Comparison of ENCODE assay signal across 10 cellular contexts in the genomic region with DNA sequence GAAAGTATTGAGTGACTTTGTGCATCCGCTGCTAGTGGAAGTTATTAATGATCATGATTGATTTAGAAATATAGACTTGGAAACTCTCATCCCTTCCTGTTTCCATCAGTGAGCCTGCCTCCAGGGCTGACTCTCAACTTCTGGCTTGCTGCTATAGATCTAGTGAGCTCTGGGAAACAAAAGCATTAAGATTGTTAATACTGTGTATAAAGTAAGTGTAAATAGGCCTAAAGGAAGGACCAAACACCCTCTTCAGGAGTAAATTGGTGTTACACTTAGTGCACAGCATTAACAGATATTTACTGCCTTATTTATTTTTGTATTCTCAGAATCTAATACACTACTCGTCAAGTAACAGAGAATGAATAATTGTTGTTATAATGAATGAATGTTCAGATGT.
DNase-seq lines count a peak whose midpoint lies in the region; ATAC-seq and TF ChIP-seq lines count a peak whose summit lies in the region.
"Had no signal": no experiment of that assay in that cellular context is flagged by ENCODE, and none has a peak within 500 bp of the region (broad histone marks: within the 10 kb centered on the region; RNA-seq: fewer than 3 reads in every experiment).

No MANE protein-coding gene starts in this region.

- H3K9me3 Mint-ChIP-seq in activated CD4-positive, alpha-beta T cell treated with anti-CD3 and anti-CD28 coated beads for 36 hours (ENCODE audit: low read depth), result no peaks in the 10 kb centered on the region

- H3K9ac ChIP-seq in liver (ENCODE audit: low read depth in 1 of 2, low read length in 2 of 2), result no peak overlapping the region

- TF ChIP-seq EP300 in upper lobe of left lung (IDR thresholded peaks at IDR 0.05), result no peak
- TF ChIP-seq EP300 in gastroesophageal sphincter (IDR thresholded peaks at IDR 0.05), result no peak

- CTCF ChIA-PET in activated CD4-positive, alpha-beta T cell treated with anti-CD3 and anti-CD28 coated beads for 36 hours (lab: Charles Lee), result no interaction called here

- no peak overlapping the region for H3K27ac Mint-ChIP-seq in activated CD4-positive, alpha-beta T cell treated with anti-CD3 and anti-CD28 coated beads for 36 hours

- no peaks in the 10 kb centered on the region for H3K36me3 Mint-ChIP-seq in activated CD4-positive, alpha-beta T cell treated with anti-CD3 and anti-CD28 coated beads for 36 hours (ENCODE audit: low read depth)

- H3K36me3 ChIP-seq in WERI-Rb-1 (no peaks in the 10 kb centered on the region), liver (ENCODE audit: control insufficient read depth in 4 of 4, insufficient read depth in 3 of 4, low read depth in 1 of 4, low read length in 3 of 4) (no peaks in the 10 kb centered on the region), upper lobe of left lung (no peaks in the 10 kb centered on the region), gastroesophageal sphincter (no peaks in the 10 kb centered on the region)

- peaks cover 0 to 5% (median 3%) of the 10 kb centered on the region in 4 donors for H3K4me1 ChIP-seq in liver (ENCODE audit: control insufficient read depth in 4 of 4, insufficient read depth in 4 of 4, low read length in 3 of 4)
- no peaks in the 10 kb centered on the region for H3K4me1 ChIP-seq in upper lobe of left lung
- no peaks in the 10 kb centered on the region for H3K4me1 ChIP-seq in gastroesophageal sphincter

- no peaks in the 10 kb centered on the region for H3K27me3 ChIP-seq in WERI-Rb-1 (ENCODE audit: insufficient read depth, low read depth, severe bottlenecking)
- no peaks in the 10 kb centered on the region for H3K27me3 ChIP-seq in liver (ENCODE audit: control insufficient read depth in 4 of 4, insufficient read depth in 4 of 4, low read length in 3 of 4)
- no peaks in the 10 kb centered on the region for H3K27me3 ChIP-seq in upper lobe of left lung
- H3K27me3 ChIP-seq in gastroesophageal sphincter, result no peaks in the 10 kb centered on the region

- intact Hi-C loops in activated CD4-positive, alpha-beta T cell treated with anti-CD3 and anti-CD28 coated beads for 36 hours (cut with DNase I, micrococcal nuclease), result no loop called here

- WGBS in liver, result 78% methylated on average over 2 of the region's 2 CpGs
- 76 to 84% methylated on average over 2 of the region's 2 CpGs for WGBS in upper lobe of left lung, 2 donors
- 67 to 68% methylated on average over 2 of the region's 2 CpGs for WGBS in gastroesophageal sphincter (ENCODE audit: low coverage in 1 of 2), 2 donors

- POLR2A ChIA-PET in activated CD4-positive, alpha-beta T cell treated with anti-CD3 and anti-CD28 coated beads for 36 hours (lab: Charles Lee), result no interaction called here

- no peak for ATAC-seq in activated CD4-positive, alpha-beta T cell treated with anti-CD3 and anti-CD28 coated beads for 36 hours
- no peak for ATAC-seq in upper lobe of left lung (ENCODE audit: low FRiP score in 2 of 2)
- ATAC-seq in gastroesophageal sphincter, result no peak

- DNase-seq in GM12864 (ENCODE audit: low read depth), result no peak
- DNase-seq in LNCaP clone FGC (ENCODE audit: low read depth), result no peak
- no peak for DNase-seq in WERI-Rb-1
- no peak for DNase-seq in caudate nucleus (lab: John Stamatoyannopoulos, UW)
- DNase-seq in activated CD4-positive, alpha-beta T cell treated with anti-CD3 and anti-CD28 coated beads for 36 hours, result no peak
- DNase-seq in upper lobe of left lung, result no peak
- DNase-seq: NCI-H1436 treated with DMSO at 0.1 percent for 48 hours, SHP77 had no signal

- no peak overlapping the region for H3K4me3 Mint-ChIP-seq in activated CD4-positive, alpha-beta T cell treated with anti-CD3 and anti-CD28 coated beads for 36 hours

- H3K27me3 Mint-ChIP-seq in activated CD4-positive, alpha-beta T cell treated with anti-CD3 and anti-CD28 coated beads for 36 hours, result peaks cover 3% of the 10 kb centered on the region

- H3K9me3 ChIP-seq in WERI-Rb-1 (ENCODE audit: severe bottlenecking) (no peaks in the 10 kb centered on the region), liver (ENCODE audit: control insufficient read depth in 4 of 4, low read length in 3 of 4) (no peaks in the 10 kb centered on the region), upper lobe of left lung (no peaks in the 10 kb centered on the region), gastroesophageal sphincter (no peaks in the 10 kb centered on the region)

- no peaks in the 10 kb centered on the region for H3K4me1 Mint-ChIP-seq in activated CD4-positive, alpha-beta T cell treated with anti-CD3 and anti-CD28 coated beads for 36 hours

- TF ChIP-seq POLR2A in upper lobe of left lung (IDR thresholded peaks at IDR 0.05) (no peak), gastroesophageal sphincter (IDR thresholded peaks at IDR 0.05) (no peak)

- no peak overlapping the region for H3K27ac ChIP-seq in WERI-Rb-1
- H3K27ac ChIP-seq in liver (ENCODE audit: low read depth in 1 of 2, low read length in 2 of 2), result no peak overlapping the region
- no peak overlapping the region for H3K27ac ChIP-seq in caudate nucleus (ENCODE audit: low read depth, low read length)
- H3K27ac ChIP-seq in upper lobe of left lung, result no peak overlapping the region
- H3K27ac ChIP-seq in gastroesophageal sphincter, result no peak overlapping the region

- peak; percentile 29 for TF ChIP-seq CTCF in GM12864 (IDR thresholded peaks at IDR 0.05; ENCODE audit: low read depth, low read length, missing control alignments)
- TF ChIP-seq CTCF in LNCaP clone FGC (IDR thresholded peaks at IDR 0.05; ENCODE audit: control insufficient read depth, extremely low read depth, insufficient read depth), result peak; percentile 52
- 0 out of 2 replicates have a peak, but pooled peaks have one; percentile 4 for TF ChIP-seq CTCF in WERI-Rb-1 (IDR thresholded peaks at IDR 0.05; ENCODE audit: low read depth, low read length)
- peak; percentile 28 for TF ChIP-seq CTCF in liver (IDR thresholded peaks at IDR 0.05; ENCODE audit: low read depth, low read length, missing input control)
- peak in 1 of 6 experiments; percentile 14 for TF ChIP-seq CTCF in upper lobe of left lung (IDR thresholded peaks at IDR 0.05)
- TF ChIP-seq CTCF in gastroesophageal sphincter (IDR thresholded peaks at IDR 0.05), result no peak

- peak; percentile 38 to 65 for TF ChIP-seq RAD21 in liver (IDR thresholded peaks at IDR 0.05)

- H3K4me3 ChIP-seq in GM12864 (ENCODE audit: low read depth, low read length) (no peak overlapping the region), LNCaP clone FGC (ENCODE audit: low read depth, low read length) (no peak overlapping the region), WERI-Rb-1 (ENCODE audit: low read depth, low read length) (no peak overlapping the region), liver (ENCODE audit: low read depth in 1 of 3, low read length in 3 of 3) (no peak overlapping the region), upper lobe of left lung (no peak overlapping the region), gastroesophageal sphincter (no peak overlapping the region)

TF ChIP-seq in liver, 16 proteins besides CTCF, POLR2A, EP300 and RAD21:
- TF ChIP-seq, protein P1, sequence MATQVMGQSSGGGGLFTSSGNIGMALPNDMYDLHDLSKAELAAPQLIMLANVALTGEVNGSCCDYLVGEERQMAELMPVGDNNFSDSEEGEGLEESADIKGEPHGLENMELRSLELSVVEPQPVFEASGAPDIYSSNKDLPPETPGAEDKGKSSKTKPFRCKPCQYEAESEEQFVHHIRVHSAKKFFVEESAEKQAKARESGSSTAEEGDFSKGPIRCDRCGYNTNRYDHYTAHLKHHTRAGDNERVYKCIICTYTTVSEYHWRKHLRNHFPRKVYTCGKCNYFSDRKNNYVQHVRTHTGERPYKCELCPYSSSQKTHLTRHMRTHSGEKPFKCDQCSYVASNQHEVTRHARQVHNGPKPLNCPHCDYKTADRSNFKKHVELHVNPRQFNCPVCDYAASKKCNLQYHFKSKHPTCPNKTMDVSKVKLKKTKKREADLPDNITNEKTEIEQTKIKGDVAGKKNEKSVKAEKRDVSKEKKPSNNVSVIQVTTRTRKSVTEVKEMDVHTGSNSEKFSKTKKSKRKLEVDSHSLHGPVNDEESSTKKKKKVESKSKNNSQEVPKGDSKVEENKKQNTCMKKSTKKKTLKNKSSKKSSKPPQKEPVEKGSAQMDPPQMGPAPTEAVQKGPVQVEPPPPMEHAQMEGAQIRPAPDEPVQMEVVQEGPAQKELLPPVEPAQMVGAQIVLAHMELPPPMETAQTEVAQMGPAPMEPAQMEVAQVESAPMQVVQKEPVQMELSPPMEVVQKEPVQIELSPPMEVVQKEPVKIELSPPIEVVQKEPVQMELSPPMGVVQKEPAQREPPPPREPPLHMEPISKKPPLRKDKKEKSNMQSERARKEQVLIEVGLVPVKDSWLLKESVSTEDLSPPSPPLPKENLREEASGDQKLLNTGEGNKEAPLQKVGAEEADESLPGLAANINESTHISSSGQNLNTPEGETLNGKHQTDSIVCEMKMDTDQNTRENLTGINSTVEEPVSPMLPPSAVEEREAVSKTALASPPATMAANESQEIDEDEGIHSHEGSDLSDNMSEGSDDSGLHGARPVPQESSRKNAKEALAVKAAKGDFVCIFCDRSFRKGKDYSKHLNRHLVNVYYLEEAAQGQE (IDR thresholded peaks at IDR 0.05), result no peak
- TF ChIP-seq, protein P2, sequence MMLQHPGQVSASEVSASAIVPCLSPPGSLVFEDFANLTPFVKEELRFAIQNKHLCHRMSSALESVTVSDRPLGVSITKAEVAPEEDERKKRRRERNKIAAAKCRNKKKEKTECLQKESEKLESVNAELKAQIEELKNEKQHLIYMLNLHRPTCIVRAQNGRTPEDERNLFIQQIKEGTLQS (IDR thresholded peaks at IDR 0.05), result no peak
- TF ChIP-seq, protein P3, sequence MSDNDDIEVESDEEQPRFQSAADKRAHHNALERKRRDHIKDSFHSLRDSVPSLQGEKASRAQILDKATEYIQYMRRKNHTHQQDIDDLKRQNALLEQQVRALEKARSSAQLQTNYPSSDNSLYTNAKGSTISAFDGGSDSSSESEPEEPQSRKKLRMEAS (IDR thresholded peaks at IDR 0.05), result no peak
- TF ChIP-seq SP1 (IDR thresholded peaks at IDR 0.05) (no peak), HNF4G (IDR thresholded peaks at IDR 0.05) (no peak), TAF1 (conservative IDR thresholded peaks at IDR 0.05) (no peak)
- TF ChIP-seq, protein P4, sequence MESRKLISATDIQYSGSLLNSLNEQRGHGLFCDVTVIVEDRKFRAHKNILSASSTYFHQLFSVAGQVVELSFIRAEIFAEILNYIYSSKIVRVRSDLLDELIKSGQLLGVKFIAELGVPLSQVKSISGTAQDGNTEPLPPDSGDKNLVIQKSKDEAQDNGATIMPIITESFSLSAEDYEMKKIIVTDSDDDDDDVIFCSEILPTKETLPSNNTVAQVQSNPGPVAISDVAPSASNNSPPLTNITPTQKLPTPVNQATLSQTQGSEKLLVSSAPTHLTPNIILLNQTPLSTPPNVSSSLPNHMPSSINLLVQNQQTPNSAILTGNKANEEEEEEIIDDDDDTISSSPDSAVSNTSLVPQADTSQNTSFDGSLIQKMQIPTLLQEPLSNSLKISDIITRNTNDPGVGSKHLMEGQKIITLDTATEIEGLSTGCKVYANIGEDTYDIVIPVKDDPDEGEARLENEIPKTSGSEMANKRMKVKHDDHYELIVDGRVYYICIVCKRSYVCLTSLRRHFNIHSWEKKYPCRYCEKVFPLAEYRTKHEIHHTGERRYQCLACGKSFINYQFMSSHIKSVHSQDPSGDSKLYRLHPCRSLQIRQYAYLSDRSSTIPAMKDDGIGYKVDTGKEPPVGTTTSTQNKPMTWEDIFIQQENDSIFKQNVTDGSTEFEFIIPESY (IDR thresholded peaks at IDR 0.05), result no peak

Comparison
In these comparisons a context has a peak if more than half of its experiments do, and no peak if none do; other contexts are left out.
1. CTCF ChIP-seq: peak in GM12864 (single experiment), LNCaP clone FGC (single experiment), WERI-Rb-1 (single experiment) and liver (single experiment); none in gastroesophageal sphincter (0 of 4).